In genomic region chr4:124952601-124953000, GRCh38 we compare ENCODE assay signal across 19 cellular contexts.
DNase-seq lines count a peak whose midpoint lies in the region; ATAC-seq and TF ChIP-seq lines count a peak whose summit lies in the region.
"Had no signal": no experiment of that assay in that cellular context is flagged by ENCODE, and none has a peak within 500 bp of the region (broad histone marks: within the 10 kb centered on the region; RNA-seq: fewer than 3 reads in every experiment).

No MANE protein-coding gene starts in this region.

- no peak for TF ChIP-seq CTCF in RWPE2 (IDR thresholded peaks at IDR 0.05; ENCODE audit: poor library complexity, severe bottlenecking)

- ATAC-seq in RWPE2 (ENCODE audit: low read depth) (peak; percentile 14; the same call in 1 of the 3 replicates), HG03342 (IDR thresholded peaks at IDR 0.05; ENCODE audit: unreplicated experiment) (no peak), GM21825 (IDR thresholded peaks at IDR 0.05; ENCODE audit: unreplicated experiment) (no peak)
- ATAC-seq: GM23338 had no signal

- no peak overlapping the region for H3K9ac ChIP-seq in adipocyte (ENCODE audit: low read length)

- no peaks in the 10 kb centered on the region for H3K36me3 ChIP-seq in RWPE2 (ENCODE audit: low read depth)
- H3K36me3 ChIP-seq in adipocyte (ENCODE audit: control insufficient read depth, insufficient read depth, low read length, severe bottlenecking): no peaks in the 10 kb centered on the region
- no peaks in the 10 kb centered on the region for H3K36me3 ChIP-seq in effector memory CD4-positive, alpha-beta T cell (ENCODE audit: control insufficient read depth, insufficient read depth, low read length)
- H3K36me3 ChIP-seq: HAP-1 had no signal

- H3K4me3 ChIP-seq in RWPE2 (ENCODE audit: severe bottlenecking) (no peak overlapping the region), adipocyte (ENCODE audit: low read length) (peak overlapping the region; percentile 13)
- no peak overlapping the region for H3K4me3 ChIP-seq in effector memory CD4-positive, alpha-beta T cell (ENCODE audit: insufficient read depth, low read depth, low read length, poor library complexity, severe bottlenecking)
- H3K4me3 ChIP-seq: GM23338, HAP-1 had no signal

- H3K27ac ChIP-seq in RWPE2 (ENCODE audit: poor library complexity, severe bottlenecking) (peak overlapping the region; percentile 76), epithelial cell of prostate (peak overlapping the region; percentile 0)
- H3K27ac ChIP-seq in effector memory CD4-positive, alpha-beta T cell (ENCODE audit: insufficient read depth, low read length, poor library complexity, severe bottlenecking): no peak overlapping the region
- H3K27ac ChIP-seq: RWPE1 had no signal

- DNase-seq in RWPE2 (ENCODE audit: low spot score): no peak
- DNase-seq in adipocyte (ENCODE audit: low read depth): no peak
- no peak for DNase-seq in epithelial cell of prostate (ENCODE audit: low read depth, low spot score)
- no peak for DNase-seq in NCI-H1436 (lab: John Stamatoyannopoulos, UW)
- no peak for DNase-seq in effector memory CD4-positive, alpha-beta T cell
- DNase-seq: CD4-positive, CD25-positive, alpha-beta regulatory T cell; COR-L47; DMS 273 treated with DMSO at 0.1 percent for 48 hours; DMS79 treated with DMSO at 0.1 percent for 48 hours; Karpas-422; NCI-H187; NCI-H2227 treated with DMSO at 0.1 percent for 48 hours; NCI-H510A; SIG-M5 had no signal

- H3K4me1 ChIP-seq in RWPE2 (ENCODE audit: insufficient read depth, poor library complexity, severe bottlenecking): peaks cover 30% of the 10 kb centered on the region
- peaks cover 13% of the 10 kb centered on the region for H3K4me1 ChIP-seq in adipocyte (ENCODE audit: control insufficient read depth, insufficient read depth, low read length)
- no peaks in the 10 kb centered on the region for H3K4me1 ChIP-seq in effector memory CD4-positive, alpha-beta T cell (ENCODE audit: control insufficient read depth, insufficient read depth, low read length, poor library complexity, severe bottlenecking)

- H3K9me3 ChIP-seq in RWPE2 (ENCODE audit: severe bottlenecking) (no peaks in the 10 kb centered on the region), adipocyte (ENCODE audit: control insufficient read depth, low read length) (no peaks in the 10 kb centered on the region)
- no peaks in the 10 kb centered on the region for H3K9me3 ChIP-seq in effector memory CD4-positive, alpha-beta T cell (ENCODE audit: control insufficient read depth, low read length)

- H3K27me3 ChIP-seq in RWPE2 (ENCODE audit: insufficient read depth, poor library complexity, severe bottlenecking) (no peaks in the 10 kb centered on the region), adipocyte (replicated peaks; ENCODE audit: control insufficient read depth, insufficient read depth, low read length) (no peaks in the 10 kb centered on the region)
- H3K27me3 ChIP-seq in effector memory CD4-positive, alpha-beta T cell (replicated peaks; ENCODE audit: control insufficient read depth, insufficient read depth, low read length, poor library complexity, severe bottlenecking): no peaks in the 10 kb centered on the region
